In the genomic region with DNA sequence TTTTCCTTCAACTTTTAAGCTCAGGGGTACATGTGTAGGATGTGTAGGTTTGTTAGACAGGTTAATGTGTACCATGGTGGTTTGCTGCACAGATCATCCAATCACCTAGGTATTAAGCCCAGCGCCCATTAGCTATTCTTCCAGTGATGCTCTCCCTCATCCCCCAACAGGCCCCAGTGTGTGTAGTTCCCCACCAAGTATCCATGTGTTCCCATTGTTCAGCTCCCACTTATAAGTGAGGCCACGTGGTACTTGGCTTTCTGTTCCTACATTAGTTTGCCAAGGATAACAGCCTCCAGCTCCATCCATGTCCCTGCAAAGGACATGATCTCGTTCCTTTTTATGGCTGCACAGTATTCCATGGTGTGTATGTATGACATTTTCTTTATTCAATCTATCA, we compare ENCODE assay signal across 26 cellular contexts. TPM values are rescaled to one million over a fixed set of nuclear protein-coding genes. Genes with fewer than 3 reads are reported as not detected.
DNase-seq lines count a peak whose midpoint lies in the region; ATAC-seq, FAIRE-seq and TF ChIP-seq lines count a peak whose summit lies in the region.
"Had no signal": no experiment of that assay in that cellular context is flagged by ENCODE, and none has a peak within 500 bp of the region (broad histone marks: within the 10 kb centered on the region; RNA-seq: fewer than 3 reads in every experiment).

No MANE protein-coding gene starts in this region.

- H3K9me3 ChIP-seq in left ventricle myocardium inferior (replicated peaks) (no peaks in the 10 kb centered on the region), heart left ventricle (peaks cover 0 to 12% (median 0%) of the 10 kb centered on the region in 12 donors), keratinocyte (ENCODE audit: control insufficient read depth, low read depth, low read length) (no peaks in the 10 kb centered on the region)
- H3K9me3 ChIP-seq: BE2C had no signal

- H4K20me1 ChIP-seq in keratinocyte (ENCODE audit: control insufficient read depth, extremely low read depth, insufficient read depth, low read length): no peaks in the 10 kb centered on the region
- H4K20me1 ChIP-seq: BLaER1 had no signal

- H3K4me2 ChIP-seq in keratinocyte (ENCODE audit: control insufficient read depth, extremely low read depth, insufficient read depth, low read depth, low read length): no peak overlapping the region
- H3K4me2 ChIP-seq: BLaER1 had no signal

- H3K4me1 ChIP-seq in left ventricle myocardium inferior (peaks cover 19% of the 10 kb centered on the region), heart left ventricle (peaks cover 0 to 25% (median 0%) of the 10 kb centered on the region in 12 donors), keratinocyte (ENCODE audit: control insufficient read depth, extremely low read depth, insufficient read depth, low read length) (no peaks in the 10 kb centered on the region)
- H3K4me1 ChIP-seq: BE2C, BLaER1 had no signal

- H3K36me3 ChIP-seq in left ventricle myocardium inferior: peaks cover 38% of the 10 kb centered on the region
- peaks cover 0 to 45% (median 12%) of the 10 kb centered on the region in 9 donors for H3K36me3 ChIP-seq in heart left ventricle
- peaks cover 14 to 16% of the 10 kb centered on the region in 2 experiments for H3K36me3 ChIP-seq in keratinocyte (ENCODE audit: control insufficient read depth in 2 of 2, extremely low read depth in 1 of 2, insufficient read depth in 2 of 2, low read length in 2 of 2)
- H3K36me3 ChIP-seq: BE2C, BLaER1 had no signal

- dilution Hi-C loops in keratinocyte (cut with MboI; ENCODE audit: extremely low pct_ligation_motif_present, low sequenced_read_pairs): no loop called here

- H3K27ac ChIP-seq in left ventricle myocardium inferior (replicated peaks) (no peak overlapping the region), heart left ventricle (no peak overlapping the region), keratinocyte (ENCODE audit: control insufficient read depth, insufficient read depth, low read length) (no peak overlapping the region)
- H3K27ac ChIP-seq: BLaER1 had no signal

- no peak for TF ChIP-seq CTCF in left ventricle myocardium inferior (IDR thresholded peaks at IDR 0.05; ENCODE audit: borderline replicate concordance)
- no peak for TF ChIP-seq CTCF in heart left ventricle (IDR thresholded peaks at IDR 0.05)
- TF ChIP-seq CTCF in keratinocyte (optimal IDR thresholded peaks at IDR 0.05 in 1 of 3, IDR thresholded peaks at IDR 0.05 in 1 of 3, conservative IDR thresholded peaks at IDR 0.05 in 1 of 3; ENCODE audit: extremely low read depth in 1 of 3, insufficient read depth in 2 of 3, low read length in 3 of 3): no peak

- no peak overlapping the region for H2AFZ ChIP-seq in keratinocyte (ENCODE audit: control insufficient read depth, low read length)

- peaks cover 6% of the 10 kb centered on the region for H3K79me2 ChIP-seq in keratinocyte (ENCODE audit: control insufficient read depth, insufficient read depth, low read length)

- intact Hi-C loops in Right ventricle myocardium superior (cut with DNase I) (no loop called here), left ventricle myocardium inferior (cut with micrococcal nuclease) (no loop called here), heart left ventricle (cut with DNase I) (loop anchor here in 2 of 10 donors (10.0 kb wide), 2 partner anchors 90 to 110 kb away; a partner anchor contains a TSS), cardiac septum (cut with DNase I) (no loop called here)

- no peak for TF ChIP-seq POLR2A in heart left ventricle (IDR thresholded peaks at IDR 0.05)

- ATAC-seq in Right ventricle myocardium superior (ENCODE audit: poor library complexity) (peak; percentile 13), heart left ventricle (peak in 3 of 4 donors; percentile 25 to 56 (median 36))
- ATAC-seq: GM12878 had no signal

- DNase-seq in Right ventricle myocardium superior (no peak), left ventricle myocardium inferior (no peak), heart left ventricle (no peak), cardiac septum (ENCODE audit: low spot score) (no peak), keratinocyte (ENCODE audit: low read depth, low spot score) (no peak), T-helper 2 cell (no peak)
- DNase-seq: 8988T; ACHN; BE2C; C1 segment of cervical spinal cord; CD4-positive, alpha-beta memory T cell; CD4-positive, CD25-positive, alpha-beta regulatory T cell; CD8-positive, alpha-beta memory T cell; COR-L47; DMS 273 treated with DMSO at 0.1 percent for 48 hours; DMS153; DMS53; DMS79; DND-41; EL; GDM1 had no signal

- 49 to 58% (median 53%) methylated on average over 3 of the region's 3 CpGs for WGBS in heart left ventricle, 4 donors

- no peaks in the 10 kb centered on the region for H3K9me1 ChIP-seq in keratinocyte (ENCODE audit: control insufficient read depth, extremely low read depth, insufficient read depth, low read length)

- H3K4me3 ChIP-seq in left ventricle myocardium inferior: no peak overlapping the region
- no peak overlapping the region for H3K4me3 ChIP-seq in heart left ventricle
- H3K4me3 ChIP-seq in keratinocyte (ENCODE audit: control insufficient read depth in 2 of 3, extremely low read depth in 1 of 3, insufficient read depth in 2 of 3, low read depth in 1 of 3, low read length in 3 of 3): no peak overlapping the region
- H3K4me3 ChIP-seq: BLaER1, GM12878 had no signal

- H3K9ac ChIP-seq in keratinocyte (ENCODE audit: control insufficient read depth, extremely low read depth, insufficient read depth, low read length): no peak overlapping the region
- H3K9ac ChIP-seq: BLaER1 had no signal

- H3K27me3 ChIP-seq in left ventricle myocardium inferior (ENCODE audit: low read depth): no peaks in the 10 kb centered on the region
- H3K27me3 ChIP-seq in heart left ventricle: no peaks in the 10 kb centered on the region
- H3K27me3 ChIP-seq in keratinocyte (ENCODE audit: control insufficient read depth, extremely low read depth, insufficient read depth, low read length): no peaks in the 10 kb centered on the region
- H3K27me3 ChIP-seq: BE2C, BLaER1 had no signal

- FAIRE-seq in keratinocyte (lab: Jason Lieb, UNC): peak; percentile 34
- FAIRE-seq: A204.1, GM12878, GM12892, GM18507 had no signal

RNA-seq across cellular contexts. Expression of a gene that starts 48.6 kb away (rescaled TPM):
- 7.8 TPM for total RNA-seq in Right ventricle myocardium superior
- 11.6 TPM for total RNA-seq in left ventricle myocardium inferior
- total RNA-seq in heart left ventricle: 10 to 100 TPM in 7 of 9 donors, 1 to 10 TPM in 2; 7.7 to 19.4 (median 14.2) TPM
- 10 to 100 TPM; 11.0 to 20.6 TPM for polyA plus RNA-seq in heart left ventricle
- 11.6 TPM for total RNA-seq in cardiac septum
- 28.4 to 46.8 TPM (median 31.1 TPM) in 3 replicates for polyA plus RNA-seq in keratinocyte
- 19.2 TPM for polyA plus RNA-seq in keratinocyte (2011; ENCODE audit: low read depth)
- 17.3 and 37.0 TPM in 2 replicates for polyA plus RNA-seq in keratinocyte (2011; cell fraction: cytosol; rRNA removed)
- 26.0 and 29.1 TPM in 2 replicates for polyA plus RNA-seq in keratinocyte (2011; cell fraction: nucleus; rRNA removed)
- 22.7 and 34.9 TPM in 2 replicates for polyA plus RNA-seq in keratinocyte (2012; ENCODE audit: low replicate concordance)
- polyA minus RNA-seq in keratinocyte: 14.1 to 17.7 TPM (median 16.8 TPM) in 3 replicates
- 19.4 TPM for polyA minus RNA-seq in keratinocyte (2011; cell fraction: cytosol; rRNA and poly(A)+ RNA removed)
- 19.8 and 24.0 TPM in 2 replicates for polyA minus RNA-seq in keratinocyte (2011; cell fraction: nucleus; rRNA and poly(A)+ RNA removed)
